ENCODE assay signal across 16 cellular contexts in genomic region chr10:84727398-84727797, GRCh38.
DNase-seq lines count a peak whose midpoint lies in the region; ATAC-seq and TF ChIP-seq lines count a peak whose summit lies in the region.
"Had no signal": no experiment of that assay in that cellular context is flagged by ENCODE, and none has a peak within 500 bp of the region (broad histone marks: within the 10 kb centered on the region; RNA-seq: fewer than 3 reads in every experiment).

No MANE protein-coding gene starts in this region.

- no peak overlapping the region for H3K18ac ChIP-seq in mesendoderm (ENCODE audit: low read length)

- no peak overlapping the region for H4K8ac ChIP-seq in mesendoderm (ENCODE audit: low read depth, low read length)

- no CpG with 5 or more reads among the region's 5 CpGs for WGBS in mesendoderm (ENCODE audit: extremely low coverage, insufficient coverage, low lambda C conversion rate)

- no peak overlapping the region for H3K27ac Mint-ChIP-seq in WTC11
- no peak overlapping the region for H3K27ac Mint-ChIP-seq in T-helper 2 cell treated with Interferon-gamma antibody and Interleukin-4, amounts not matched to agents 5 μg/mL and 100 μg/mL, for 36 hours
- H3K27ac Mint-ChIP-seq: CD14-positive monocyte; CD4-positive, alpha-beta memory T cell had no signal

- no peaks in the 10 kb centered on the region for H3K36me3 ChIP-seq in MM.1S (replicated peaks; ENCODE audit: insufficient read depth, low read length)
- no peaks in the 10 kb centered on the region for H3K36me3 ChIP-seq in mesendoderm (ENCODE audit: control insufficient read depth, insufficient read depth, low read length)
- H3K36me3 ChIP-seq: BLaER1 had no signal

- no peaks in the 10 kb centered on the region for H4K20me1 ChIP-seq in MM.1S (ENCODE audit: insufficient read depth, low read length)
- H4K20me1 ChIP-seq: BLaER1 had no signal

- peaks cover 42% of the 10 kb centered on the region for H3K9me3 Mint-ChIP-seq in WTC11
- H3K9me3 Mint-ChIP-seq in T-helper 2 cell treated with Interferon-gamma antibody and Interleukin-4, amounts not matched to agents 5 μg/mL and 100 μg/mL, for 36 hours, result no peaks in the 10 kb centered on the region

- no peak overlapping the region for H2BK5ac ChIP-seq in mesendoderm (ENCODE audit: low read length)

- no peak overlapping the region for H4K5ac ChIP-seq in mesendoderm (ENCODE audit: low read length)

- H3K4ac ChIP-seq in mesendoderm (ENCODE audit: low read depth, low read length), result no peak overlapping the region

- 0 out of 2 replicates have a peak, but pooled peaks cover 4% of the 10 kb centered on the region for H3K4me1 Mint-ChIP-seq in WTC11
- no peaks in the 10 kb centered on the region for H3K4me1 Mint-ChIP-seq in T-helper 2 cell treated with Interferon-gamma antibody and Interleukin-4, amounts not matched to agents 5 μg/mL and 100 μg/mL, for 36 hours (ENCODE audit: low read depth)
- H3K4me1 Mint-ChIP-seq: CD14-positive monocyte; CD4-positive, alpha-beta memory T cell had no signal

- H3K4me2 ChIP-seq in MM.1S (ENCODE audit: low read depth, low read length) (no peak overlapping the region), mesendoderm (ENCODE audit: low read length) (no peak overlapping the region)
- H3K4me2 ChIP-seq: BLaER1 had no signal

- no peaks in the 10 kb centered on the region for H3K27me3 ChIP-seq in MM.1S (replicated peaks; ENCODE audit: insufficient read depth, low read length)
- H3K27me3 ChIP-seq in mesendoderm (ENCODE audit: insufficient read depth, low read length, poor library complexity), result no peaks in the 10 kb centered on the region
- H3K27me3 ChIP-seq: BLaER1 had no signal

- H3K4me1 ChIP-seq in MM.1S (ENCODE audit: low read length) (no peaks in the 10 kb centered on the region), mesendoderm (ENCODE audit: control insufficient read depth, low read depth, low read length) (no peaks in the 10 kb centered on the region)
- H3K4me1 ChIP-seq: BLaER1 had no signal

- H3F3A ChIP-seq in MM.1S (ENCODE audit: insufficient read depth, low read length), result no peaks in the 10 kb centered on the region

- H3K4me3 Mint-ChIP-seq in WTC11, result no peak overlapping the region
- H3K4me3 Mint-ChIP-seq in T-helper 2 cell treated with Interferon-gamma antibody and Interleukin-4, amounts not matched to agents 5 μg/mL and 100 μg/mL, for 36 hours, result no peak overlapping the region
- H3K4me3 Mint-ChIP-seq: CD14-positive monocyte; CD4-positive, alpha-beta memory T cell had no signal

- H3K79me2 ChIP-seq in MM.1S (ENCODE audit: low read length) (no peaks in the 10 kb centered on the region), mesendoderm (ENCODE audit: control insufficient read depth, insufficient read depth, low read length) (no peaks in the 10 kb centered on the region)

- H3K56ac ChIP-seq in mesendoderm (ENCODE audit: low read length), result no peak overlapping the region

- H3K36me3 Mint-ChIP-seq in WTC11, result peaks cover 16% of the 10 kb centered on the region
- no peaks in the 10 kb centered on the region for H3K36me3 Mint-ChIP-seq in T-helper 2 cell treated with Interferon-gamma antibody and Interleukin-4, amounts not matched to agents 5 μg/mL and 100 μg/mL, for 36 hours (ENCODE audit: low read depth)
- H3K36me3 Mint-ChIP-seq: CD14-positive monocyte; CD4-positive, alpha-beta memory T cell had no signal

- H3K23ac ChIP-seq in mesendoderm (ENCODE audit: low read length), result no peak overlapping the region

- H2AK5ac ChIP-seq in mesendoderm (ENCODE audit: low read length), result no peak overlapping the region

- TF ChIP-seq CTCF in MM.1S (IDR thresholded peaks at IDR 0.05; ENCODE audit: low read length), result no peak
- TF ChIP-seq CTCF in WTC11 (IDR thresholded peaks at IDR 0.05), result no peak

- H2BK15ac ChIP-seq in mesendoderm (replicated peaks; ENCODE audit: low read depth), result no peak overlapping the region

- H2AFZ ChIP-seq in MM.1S (ENCODE audit: low read length), result no peak overlapping the region

- no peaks in the 10 kb centered on the region for H3K9me2 ChIP-seq in MM.1S (replicated peaks; ENCODE audit: insufficient read depth, low read length)

- CTCF ChIA-PET in WTC11 (lab: Charles Lee), result interaction anchor here (0.5 to 1.6 kb wide), 6 partner anchors 12 to 298 kb away, joined by 3 to 7 read pairs (median 4); no protein-coding TSS in a partner anchor

- H3K9ac ChIP-seq in MM.1S (ENCODE audit: low read length), result no peak overlapping the region
- H3K9ac ChIP-seq in mesendoderm (ENCODE audit: low read length), result no peak overlapping the region
- H3K9ac ChIP-seq: BLaER1 had no signal

- H3K27ac ChIP-seq in MM.1S (ENCODE audit: low read length) (no peak overlapping the region), mesendoderm (ENCODE audit: low read depth, low read length) (no peak overlapping the region)
- H3K27ac ChIP-seq: BLaER1 had no signal

- no peaks in the 10 kb centered on the region for H3K9me3 ChIP-seq in MM.1S (replicated peaks; ENCODE audit: insufficient read depth, low read length)

- H3K79me1 ChIP-seq in mesendoderm (ENCODE audit: low read length), result no peaks in the 10 kb centered on the region

- H3K4me3 ChIP-seq in MM.1S (ENCODE audit: low read length) (no peak overlapping the region), mesendoderm (ENCODE audit: low read length) (no peak overlapping the region)
- H3K4me3 ChIP-seq: BLaER1 had no signal

- POLR2A ChIA-PET in WTC11 (lab: Charles Lee), result no interaction called here

- peak; percentile 73 for ATAC-seq in WTC11
- ATAC-seq in HG03280 (IDR thresholded peaks at IDR 0.05; ENCODE audit: unreplicated experiment), result no peak

- peak; percentile 48 for DNase-seq in ELF-1 (ENCODE audit: low read depth, low spot score)
- DNase-seq in MM.1S, result peak; percentile 43
- peak; percentile 16 for DNase-seq in WTC11 (ENCODE audit: low spot score)
- peak; percentile 31 for DNase-seq in mesendoderm
- DNase-seq in activated naive CD4-positive, alpha-beta T cell treated with Interleukin-2 at 50 U/mL for 16 hours, result no peak
- no peak for DNase-seq in T-helper 2 cell treated with Interferon-gamma antibody and Interleukin-4, amounts not matched to agents 5 μg/mL and 100 μg/mL, for 36 hours (ENCODE audit: low spot score)
- DNase-seq: 8988T; CD4-positive, alpha-beta memory T cell; DMS153; DMS79; GF-D8; GOT3; H7 had no signal

- H2BK120ac ChIP-seq in mesendoderm (ENCODE audit: low read depth, low read length), result no peak overlapping the region

- peaks cover 10% of the 10 kb centered on the region for H3K27me3 Mint-ChIP-seq in WTC11 (ENCODE audit: low read depth)
- H3K27me3 Mint-ChIP-seq in T-helper 2 cell treated with Interferon-gamma antibody and Interleukin-4, amounts not matched to agents 5 μg/mL and 100 μg/mL, for 36 hours (ENCODE audit: low read depth), result no peaks in the 10 kb centered on the region

TF ChIP-seq in WTC11, 78 proteins besides CTCF, POLR2A, EP300 and RAD21:
- no peak for TF ChIP-seq OVOL2 (CRISPR knock-in tag; IDR thresholded peaks at IDR 0.05; ENCODE audit: borderline replicate concordance)

Comparison
In these comparisons a context has a peak if more than half of its experiments do, and no peak if none do; other contexts are left out.
1. DNase-seq: peak in ELF-1 (single experiment), MM.1S (single experiment), WTC11 (single experiment) and mesendoderm (single experiment); none in activated naive CD4-positive, alpha-beta T cell treated with Interleukin-2 at 50 U/mL for 16 hours (single experiment) and T-helper 2 cell treated with Interferon-gamma antibody and Interleukin-4, amounts not matched to agents 5 μg/mL and 100 μg/mL, for 36 hours (single experiment).